In the genomic region with DNA sequence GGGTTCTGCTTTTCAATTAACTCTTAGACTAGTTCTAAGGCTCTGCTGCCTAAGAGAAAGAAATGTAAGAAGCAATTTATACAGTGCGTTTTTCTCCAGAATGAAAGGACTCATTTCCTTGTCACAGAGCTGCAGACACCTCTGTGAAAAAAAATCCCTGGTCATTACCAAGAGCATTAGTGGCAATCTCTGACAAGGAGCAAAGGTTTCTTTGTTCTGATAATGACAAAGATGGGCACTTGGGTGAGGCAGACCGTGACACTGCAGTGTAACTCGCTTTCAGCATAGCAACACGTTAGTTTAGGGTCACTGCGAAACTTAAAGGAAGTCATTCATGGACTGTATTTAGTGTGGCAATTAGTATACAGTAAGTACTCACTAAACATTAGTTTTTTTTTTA, we compare ENCODE assay signal across 17 cellular contexts.
"Had no signal": no experiment of that assay in that cellular context is flagged by ENCODE, and none has a peak within 500 bp of the region (broad histone marks: within the 10 kb centered on the region; RNA-seq: fewer than 3 reads in every experiment).

No MANE protein-coding gene starts in this region.

- H3K4me1 ChIP-seq: gastroesophageal sphincter, spleen, transverse colon had no signal

- H3K4me3 ChIP-seq: gastroesophageal sphincter, spleen, transverse colon had no signal

- H3K36me3 ChIP-seq: brain microvascular endothelial cell, gastroesophageal sphincter, spleen, transverse colon had no signal

- H3K9me3 ChIP-seq: gastroesophageal sphincter, transverse colon had no signal

- FAIRE-seq: TTC549 had no signal

- ATAC-seq: activated T-cell treated with anti-CD3 and anti-CD28 coated beads, Interleukin-2, amount 50 U/mL, for 4 hours; effector memory CD8-positive, alpha-beta T cell; gastroesophageal sphincter; left colon; naive thymus-derived CD8-positive, alpha-beta T cell; right cardiac atrium; stimulated activated naive B cell treated with anti-CD40 and anti-IgM and Interleukin-4, amounts not matched to agents 10 μg/mL and 1 μg/mL and 100 μg/mL, for 72 hours had no signal

- H3K27ac ChIP-seq: brain microvascular endothelial cell, gastroesophageal sphincter, spleen, transverse colon had no signal

- DNase-seq: activated CD4-positive, alpha-beta T cell treated with anti-CD3 and anti-CD28 coated beads, Interleukin-2, amount 50 U/mL, for 48 hours; activated effector memory CD4-positive, alpha-beta T cell treated with anti-CD3 and anti-CD28 coated beads, Interleukin-2, amount 50 U/mL, for 16 hours; activated T-cell treated with anti-CD3 and anti-CD28 coated beads, Interleukin-2, amount 50 U/mL, for 4 hours; brain microvascular endothelial cell; effector memory CD8-positive, alpha-beta T cell; immature natural killer cell; left colon; naive thymus-derived CD8-positive, alpha-beta T cell; nucleus accumbens; right cardiac atrium; spleen; stimulated activated CD4-positive, alpha-beta T cell treated with anti-CD3 and anti-CD28 coated beads, Interleukin-2, amount 100 ng/mL, for 24 hours; stimulated activated naive B cell treated with anti-CD40 and anti-IgM and Interleukin-4, amounts not matched to agents 10 μg/mL and 1 μg/mL and 100 μg/mL, for 72 hours; T-helper 2 cell; transverse colon had no signal

- H3K27me3 ChIP-seq: brain microvascular endothelial cell, gastroesophageal sphincter, spleen, transverse colon had no signal
